24 cellular contexts compared by ENCODE assay signal in genomic region chr14:49995162-49995561, GRCh38.
DNase-seq lines count a peak whose midpoint lies in the region; ATAC-seq, FAIRE-seq and TF ChIP-seq lines count a peak whose summit lies in the region.
"Had no signal": no experiment of that assay in that cellular context is flagged by ENCODE, and none has a peak within 500 bp of the region (broad histone marks: within the 10 kb centered on the region; RNA-seq: fewer than 3 reads in every experiment).

No MANE protein-coding gene starts in this region.

- 29 to 43% methylated on average over 5 of the region's 5 CpGs for WGBS in GM23248 (ENCODE audit: low coverage in 1 of 2, low lambda C conversion rate in 2 of 2, missing lambda C conversion rate in 2 of 2), 2 experiments
- WGBS in H1 (ENCODE audit: extremely low coverage in 1 of 2, insufficient coverage in 1 of 2, insufficient read length in 1 of 2, insufficient replicate concordance in 2 of 2, low coverage in 1 of 2, low lambda C conversion rate in 2 of 2, missing lambda C conversion rate in 1 of 2), 2 experiments, result 77% methylated on average over 5 of the region's 5 CpGs; no CpG with 5 or more reads in 1 of the 2 experiments

- H4K91ac ChIP-seq in H1 (replicated peaks; ENCODE audit: insufficient read length, low read length), result no peak overlapping the region

- H2AFZ ChIP-seq in GM23248, result peak overlapping the region; percentile 46; the same call in 1 of the 2 replicates
- H2AFZ ChIP-seq in H1 (ENCODE audit: low read length), result peak overlapping the region; percentile 23; the same call in 1 of the 2 replicates

- no peaks in the 10 kb centered on the region for H3K36me3 ChIP-seq in GM23248 (ENCODE audit: low read depth)
- 0 out of 8 replicates have a peak, but pooled peaks cover 0 to 2% (median 0%) of the 10 kb centered on the region in 4 experiments for H3K36me3 ChIP-seq in H1 (ENCODE audit: control insufficient read depth in 2 of 4, insufficient read depth in 4 of 4, low read length in 3 of 4)
- H3K36me3 ChIP-seq: BLaER1, Peyer's patch had no signal

- in situ Hi-C loops in GM23248 (cut with MboI), result no loop called here

- H3K4me3 Mint-ChIP-seq in activated naive CD4-positive, alpha-beta T cell treated with anti-CD3 and anti-CD28 coated beads, Interleukin-2, amount 50 U/mL, for 24 hours, result no peak overlapping the region
- H3K4me3 Mint-ChIP-seq: IgD-negative memory B cell, T-helper 17 cell had no signal

- H3F3A ChIP-seq in GM23248 (ENCODE audit: insufficient read depth), result peaks cover 29% of the 10 kb centered on the region

- H3K27me3 ChIP-seq in GM23248 (replicated peaks; ENCODE audit: insufficient read depth) (no peaks in the 10 kb centered on the region), H1 (replicated peaks in 1 of 4; ENCODE audit: control insufficient read depth in 3 of 4, extremely low read depth in 1 of 4, insufficient read depth in 3 of 4, low read length in 3 of 4) (0 out of 7 replicates have a peak, but pooled peaks cover 0 to 3% (median 0%) of the 10 kb centered on the region in 4 experiments)
- H3K27me3 ChIP-seq: BLaER1, dorsolateral prefrontal cortex, Peyer's patch had no signal

- H2BK120ac ChIP-seq in H1 (replicated peaks; ENCODE audit: low read depth, low read length), result no peak overlapping the region

- H3K14ac ChIP-seq in H1 (ENCODE audit: insufficient read length), result no peak overlapping the region

- no peak overlapping the region for H4K8ac ChIP-seq in H1 (ENCODE audit: extremely low read depth, insufficient read depth, low read length)

- POLR2A ChIA-PET in H1 (lab: Charles Lee; ENCODE audit: partially characterized antibody), result interaction anchor here (0.6 kb wide), 1 partner anchor 102 kb away, joined by 3 read pairs; the partner anchor contains the start of gene ARF6

- H4K5ac ChIP-seq in H1 (ENCODE audit: insufficient read length, low read depth, low read length), result no peak overlapping the region

- H4K20me1 ChIP-seq in GM23248 (ENCODE audit: insufficient read depth) (no peaks in the 10 kb centered on the region), H1 (replicated peaks in 1 of 2; ENCODE audit: control insufficient read depth in 1 of 2, insufficient read depth in 2 of 2, low read length in 2 of 2) (no peaks in the 10 kb centered on the region)
- H4K20me1 ChIP-seq: BLaER1 had no signal

- no peak for TF ChIP-seq EP300 in H1 (IDR thresholded peaks at IDR 0.05; ENCODE audit: borderline replicate concordance in 1 of 2, low read depth in 2 of 2, low read length in 2 of 2)

- H3K27me3 Mint-ChIP-seq in activated naive CD4-positive, alpha-beta T cell treated with anti-CD3 and anti-CD28 coated beads, Interleukin-2, amount 50 U/mL, for 24 hours, result no peaks in the 10 kb centered on the region
- H3K27me3 Mint-ChIP-seq: IgD-negative memory B cell, T-helper 17 cell had no signal

- no peak overlapping the region for H3K18ac ChIP-seq in H1 (ENCODE audit: extremely low read depth, low read length)

- no peak for TF ChIP-seq CTCF in H1 (IDR thresholded peaks at IDR 0.05; ENCODE audit: control extremely low read depth in 1 of 3, insufficient read depth in 1 of 3, low read depth in 1 of 3, low read length in 3 of 3)

- ATAC-seq in activated naive CD4-positive, alpha-beta T cell treated with anti-CD3 and anti-CD28 coated beads, Interleukin-2, amount 50 U/mL, for 72 hours, result no peak
- no peak for ATAC-seq in HG02884 (IDR thresholded peaks at IDR 0.05; ENCODE audit: unreplicated experiment)
- ATAC-seq: psoas muscle, T-helper 17 cell had no signal

- H3K27ac ChIP-seq in GM23248, result peak overlapping the region; percentile 42
- H3K27ac ChIP-seq in H1 (ENCODE audit: low read depth, low read length), result no peak overlapping the region
- H3K27ac ChIP-seq: BLaER1, dorsolateral prefrontal cortex, HL-60, Peyer's patch, psoas muscle had no signal

- no peak overlapping the region for H3K4me2 ChIP-seq in GM23248 (ENCODE audit: unreplicated experiment)
- no peak overlapping the region for H3K4me2 ChIP-seq in H1 (ENCODE audit: insufficient read depth in 1 of 2, low read depth in 2 of 2, low read length in 2 of 2)
- H3K4me2 ChIP-seq: BLaER1 had no signal

- H3K9me3 ChIP-seq in GM23248 (ENCODE audit: low read depth) (no peaks in the 10 kb centered on the region), H1 (ENCODE audit: insufficient read depth in 2 of 2, low read depth in 1 of 2, low read length in 1 of 2) (no peaks in the 10 kb centered on the region)
- H3K9me3 ChIP-seq: BLaER1, Peyer's patch, psoas muscle had no signal

- H2BK15ac ChIP-seq in H1 (ENCODE audit: low read length), result no peak overlapping the region

- TF ChIP-seq POLR2A in H1 (IDR thresholded peaks at IDR 0.05; ENCODE audit: control extremely low read depth in 1 of 2, low read depth in 2 of 2, low read length in 2 of 2), result no peak

- H2BK5ac ChIP-seq in H1 (ENCODE audit: low read depth, low read length), result no peak overlapping the region; the same call in 1 of the 2 replicates

- H2BK12ac ChIP-seq in H1 (ENCODE audit: low read depth, low read length), result no peak overlapping the region

- peak overlapping the region; percentile 4 for H3K27ac Mint-ChIP-seq in activated naive CD4-positive, alpha-beta T cell treated with anti-CD3 and anti-CD28 coated beads, Interleukin-2, amount 50 U/mL, for 24 hours
- H3K27ac Mint-ChIP-seq in activated naive CD4-positive, alpha-beta T cell treated with anti-CD3 and anti-CD28 coated beads, Interleukin-2, amount 50 U/mL, for 72 hours, result peak overlapping the region in 1 of 2 donors; percentile 30
- H3K27ac Mint-ChIP-seq: IgD-negative memory B cell, T-helper 17 cell had no signal

- H3K9me3 Mint-ChIP-seq in activated naive CD4-positive, alpha-beta T cell treated with anti-CD3 and anti-CD28 coated beads, Interleukin-2, amount 50 U/mL, for 24 hours, result no peaks in the 10 kb centered on the region
- peaks cover 1 to 2% of the 10 kb centered on the region in 2 donors for H3K9me3 Mint-ChIP-seq in activated naive CD4-positive, alpha-beta T cell treated with anti-CD3 and anti-CD28 coated beads, Interleukin-2, amount 50 U/mL, for 72 hours
- H3K9me3 Mint-ChIP-seq: IgD-negative memory B cell had no signal

- H3K4me3 ChIP-seq in GM23248 (no peak overlapping the region), H1 (ENCODE audit: extremely low read depth in 1 of 4, insufficient read depth in 2 of 4, low read depth in 3 of 4, low read length in 4 of 4) (no peak overlapping the region), skeletal muscle cell (ENCODE audit: low read depth, low read length) (no peak overlapping the region)
- H3K4me3 ChIP-seq: BLaER1, dorsolateral prefrontal cortex, Peyer's patch, psoas muscle had no signal

- no peaks in the 10 kb centered on the region for H3K23me2 ChIP-seq in H1 (ENCODE audit: low read depth, low read length)

- FAIRE-seq in H1 (lab: Jason Lieb, UNC), result no peak
- FAIRE-seq: endothelial cell of umbilical vein, H54 had no signal

- peaks cover under 1% of the 10 kb centered on the region for H3K36me3 Mint-ChIP-seq in activated naive CD4-positive, alpha-beta T cell treated with anti-CD3 and anti-CD28 coated beads, Interleukin-2, amount 50 U/mL, for 24 hours
- H3K36me3 Mint-ChIP-seq in activated naive CD4-positive, alpha-beta T cell treated with anti-CD3 and anti-CD28 coated beads, Interleukin-2, amount 50 U/mL, for 72 hours, result peaks cover 3 to 4% of the 10 kb centered on the region in 2 donors

- no peak for TF ChIP-seq RAD21 in H1 (IDR thresholded peaks at IDR 0.05 in 1 of 2, conservative IDR thresholded peaks at IDR 0.05 in 1 of 2; ENCODE audit: low read depth in 2 of 2, low read length in 2 of 2)

- H3K9ac ChIP-seq in GM23248, result peak overlapping the region; percentile 20; the same call in 1 of the 2 replicates
- H3K9ac ChIP-seq in H1 (replicated peaks in 1 of 4; ENCODE audit: extremely low read depth in 1 of 4, low read depth in 3 of 4, low read length in 3 of 4), result no peak overlapping the region
- H3K9ac ChIP-seq: BLaER1 had no signal

- no peaks in the 10 kb centered on the region for H3K79me2 ChIP-seq in GM23248 (ENCODE audit: insufficient read depth)
- H3K79me2 ChIP-seq in H1 (ENCODE audit: control insufficient read depth in 1 of 2, insufficient read depth in 2 of 2, low read length in 2 of 2), result no peaks in the 10 kb centered on the region

- CTCF ChIA-PET in H1 (lab: Charles Lee; ENCODE audit: partially characterized antibody), result interaction anchor here (1.3 kb wide), 1 partner anchor 8 kb away, joined by 3 read pairs; no protein-coding TSS in a partner anchor

- no peak for DNase-seq in activated naive CD4-positive, alpha-beta T cell treated with anti-CD3 and anti-CD28 coated beads, Interleukin-2, amount 50 U/mL, for 72 hours (ENCODE audit: low spot score in 2 of 2)
- DNase-seq in GM23248 (peak; percentile 47), H1 (ENCODE audit: low read depth in 1 of 2, low spot score in 2 of 2) (no peak), skeletal muscle cell (ENCODE audit: low read depth) (peak; percentile 34), occipital lobe (lab: John Stamatoyannopoulos, UW) (no peak), NCI-H1436 treated with DMSO at 0.1 percent for 48 hours (lab: John Stamatoyannopoulos, UW) (no peak)
- DNase-seq: activated CD4-positive, alpha-beta T cell treated with anti-CD3 and anti-CD28 coated beads for 4 hours; activated CD8-positive, alpha-beta memory T cell treated with anti-CD3 and anti-CD28 coated beads, Interleukin-2, amount 50 U/mL, for 4 hours; activated effector memory CD4-positive, alpha-beta T cell treated with anti-CD3 and anti-CD28 coated beads, Interleukin-2, amount 50 U/mL, for 16 hours; Calu3; dorsolateral prefrontal cortex; NCI-H1417 treated with DMSO at 0.1 percent for 48 hours; NCI-H2107; NK-92 treated with Interleukin-12 subunit alpha and Interleukin-12 subunit beta, amount 100 ng/mL, for 24 hours; Peyer's patch; psoas muscle; T-helper 17 cell had no signal

- H3K4me1 ChIP-seq in GM23248 (ENCODE audit: insufficient read depth) (peaks cover 51% of the 10 kb centered on the region), H1 (replicated peaks in 1 of 4; ENCODE audit: control insufficient read depth in 3 of 4, insufficient read depth in 4 of 4, low read length in 3 of 4) (peaks cover under 1 to 8% (median 3%) of the 10 kb centered on the region in 4 experiments; a peak in 5 of 7 replicates)

- H2AK5ac ChIP-seq in H1 (ENCODE audit: low read depth, low read length), result no peak overlapping the region

- no peaks in the 10 kb centered on the region for H3K9me2 ChIP-seq in GM23248 (ENCODE audit: insufficient read depth)

- no peak overlapping the region for H3K56ac ChIP-seq in H1 (replicated peaks; ENCODE audit: insufficient read length, low read depth, low read length)

- H3K4ac ChIP-seq in H1 (replicated peaks; ENCODE audit: insufficient read length, low read depth, low read length), result no peak overlapping the region

- H2BK20ac ChIP-seq in H1 (ENCODE audit: low read length), result no peak overlapping the region

- peaks cover 31% of the 10 kb centered on the region for H3K4me1 Mint-ChIP-seq in activated naive CD4-positive, alpha-beta T cell treated with anti-CD3 and anti-CD28 coated beads, Interleukin-2, amount 50 U/mL, for 24 hours

- H3K23ac ChIP-seq in H1 (ENCODE audit: insufficient read length), result no peak overlapping the region

- no peaks in the 10 kb centered on the region for H3K79me1 ChIP-seq in H1 (ENCODE audit: low read depth, low read length)

TF ChIP-seq in H1, 55 proteins besides CTCF, POLR2A, EP300 and RAD21 (continues in another document):
- TF ChIP-seq SIN3A (conservative IDR thresholded peaks at IDR 0.05 in 1 of 2, IDR thresholded peaks at IDR 0.05 in 1 of 2; ENCODE audit: low read depth in 1 of 2, low read length in 2 of 2), result no peak
- TF ChIP-seq GABPA (IDR thresholded peaks at IDR 0.05; ENCODE audit: borderline replicate concordance, insufficient read depth, low read length), result no peak

Comparison
In these comparisons a context has a peak if more than half of its experiments do, and no peak if none do; other contexts are left out.
1. DNase-seq: peak in GM23248 (single experiment) and skeletal muscle cell (single experiment); none in activated naive CD4-positive, alpha-beta T cell treated with anti-CD3 and anti-CD28 coated beads, Interleukin-2, amount 50 U/mL, for 72 hours (0 of 2), H1 (0 of 2), occipital lobe (single experiment) and NCI-H1436 treated with DMSO at 0.1 percent for 48 hours (single experiment).